1 cellular context compared by ENCODE assay signal in genomic region chr13:20826810-20827560, GRCh38.
TF ChIP-seq lines count a peak whose summit lies in the region.

No MANE protein-coding gene starts in this region.

TF ChIP-seq in GM12878, 131 proteins besides CTCF, POLR2A, EP300 and RAD21:
- no peak for TF ChIP-seq IRF4 (IDR thresholded peaks at IDR 0.05; ENCODE audit: low read depth, low read length)
- peak; percentile 49; the same call in 1 of the 2 replicates for TF ChIP-seq SPI1 (IDR thresholded peaks at IDR 0.05; ENCODE audit: borderline replicate concordance, insufficient read depth, low read depth, low read length)
- TF ChIP-seq E2F4 (IDR thresholded peaks at IDR 0.05; ENCODE audit: low read depth, low read length), result no peak
- TF ChIP-seq CBFB (IDR thresholded peaks at IDR 0.05; ENCODE audit: low read depth), result no peak
- no peak for TF ChIP-seq ATF2 (IDR thresholded peaks at IDR 0.05; ENCODE audit: low read length)
